ENCODE assay signal across 8 cellular contexts in genomic region chr7:151083071-151083823, GRCh38. TPM values are rescaled to one million over a fixed set of nuclear protein-coding genes. Genes with fewer than 3 reads are reported as not detected.
DNase-seq lines count a peak whose midpoint lies in the region; ATAC-seq and TF ChIP-seq lines count a peak whose summit lies in the region.

Gene TMUB1 (minus strand): TSS chr7:151083493. CDS start chr7:151082563, 930 bp downstream.

- H3K4me1 Mint-ChIP-seq in endothelial cell (ENCODE audit: unreplicated experiment) = peaks cover 30% of the 10 kb centered on the region

- ATAC-seq in GM18909 (IDR thresholded peaks at IDR 0.05; ENCODE audit: poor library complexity, unreplicated experiment) = peak; percentile 56
- ATAC-seq in HG03159 (IDR thresholded peaks at IDR 0.05; ENCODE audit: unreplicated experiment) = peak; percentile 44

- H3K27ac ChIP-seq in muscle layer of colon (ENCODE audit: low read depth, low read length) = peak within 1 kb of the TSS; percentile 91

- no peaks in the 10 kb centered on the region for H3K9me3 Mint-ChIP-seq in endothelial cell (ENCODE audit: unreplicated experiment)

- H3K27me3 Mint-ChIP-seq in endothelial cell (ENCODE audit: unreplicated experiment) = peaks cover 9% of the 10 kb centered on the region

- no peaks in the 10 kb centered on the region for H3K36me3 ChIP-seq in muscle layer of colon (ENCODE audit: insufficient read depth, low read length)

- H3K4me3 Mint-ChIP-seq in endothelial cell (ENCODE audit: unreplicated experiment) = peak within 1 kb of the TSS; percentile 98

- no peaks in the 10 kb centered on the region for H3K9me3 ChIP-seq in muscle layer of colon (ENCODE audit: low read length)

- H3K4me1 ChIP-seq in muscle layer of colon (ENCODE audit: insufficient read depth, low read length) = peaks cover 48% of the 10 kb centered on the region

- H3K36me3 Mint-ChIP-seq in endothelial cell (ENCODE audit: low read depth, unreplicated experiment) = peaks cover 10% of the 10 kb centered on the region

- peak within 1 kb of the TSS; percentile 57 for H3K27ac Mint-ChIP-seq in endothelial cell (ENCODE audit: unreplicated experiment)

- TF ChIP-seq CTCF in AG09309 (IDR thresholded peaks at IDR 0.05; ENCODE audit: control insufficient read depth, insufficient read depth, low read depth, low read length, missing control alignments) (no peak), endothelial cell (IDR thresholded peaks at IDR 0.05; ENCODE audit: unreplicated experiment) (no peak)

- no peaks in the 10 kb centered on the region for H3K27me3 ChIP-seq in muscle layer of colon (ENCODE audit: control insufficient read depth in 1 of 2, insufficient read depth in 2 of 2, low read length in 2 of 2)

- DNase-seq in AG09309 (ENCODE audit: low read depth) = no peak
- DNase-seq in NCI-H774 (lab: John Stamatoyannopoulos, UW) = peak; percentile 40
- peak; percentile 66 to 72 (median 67) for DNase-seq in activated CD8-positive, alpha-beta memory T cell treated with anti-CD3 and anti-CD28 coated beads for 48 hours (ENCODE audit: low read depth in 2 of 3, low spot score in 2 of 3)
- DNase-seq in endothelial cell (ENCODE audit: low spot score) = peak; percentile 65
- peak; percentile 64 for DNase-seq in stimulated activated CD8-positive, alpha-beta memory T cell treated with anti-CD3 and anti-CD28 coated beads, Interleukin-7, amount 100 ng/mL, for 24 hours (ENCODE audit: low read depth)

- peak within 1 kb of the TSS; percentile 88 for H3K4me3 ChIP-seq in AG09309 (ENCODE audit: control insufficient read depth, low read depth, low read length)
- H3K4me3 ChIP-seq in muscle layer of colon (ENCODE audit: low read depth in 1 of 2, low read length in 2 of 2) = peak within 1 kb of the TSS; percentile 65 to 84

- H3K9ac ChIP-seq in muscle layer of colon (ENCODE audit: low read length) = peak within 1 kb of the TSS; percentile 80

RNA-seq across cellular contexts. Expression of gene TMUB1, which starts in this region (rescaled TPM):
- 40.8 TPM for total RNA-seq in endothelial cell (ENCODE audit: unreplicated experiment)
